15 cellular contexts compared by ENCODE assay signal in genomic region chr11:117929568-117930207, GRCh38. TPM values are rescaled to one million over a fixed set of nuclear protein-coding genes. Genes with fewer than 3 reads are reported as not detected.
A peak's percentile ranks its signal among the peaks of the same experiment; 100 is the strongest.
DNase-seq lines count a peak whose midpoint lies in the region; ATAC-seq and TF ChIP-seq lines count a peak whose summit lies in the region.
"Had no signal": no experiment of that assay in that cellular context is flagged by ENCODE, and none has a peak within 500 bp of the region (broad histone marks: within the 10 kb centered on the region; RNA-seq: fewer than 3 reads in every experiment).

No MANE protein-coding gene starts in this region.

- H3K9ac ChIP-seq in mammary epithelial cell (ENCODE audit: insufficient read depth, low read length): no peak overlapping the region
- H3K9ac ChIP-seq in mesenchymal stem cell (ENCODE audit: low read length): no peak overlapping the region

- H2BK5ac ChIP-seq in mesenchymal stem cell (ENCODE audit: low read depth, low read length, poor library complexity, severe bottlenecking): no peak overlapping the region

- no peak overlapping the region for H2BK15ac ChIP-seq in mesenchymal stem cell (ENCODE audit: low read depth, poor library complexity, severe bottlenecking)

- peak overlapping the region in 2 of 3 donors; percentile 45 to 64 for H3K4me3 ChIP-seq in breast epithelium
- H3K4me3 ChIP-seq in mammary epithelial cell (replicated peaks in 1 of 3; ENCODE audit: insufficient read depth in 1 of 3, low read depth in 2 of 3, low read length in 3 of 3): no peak overlapping the region
- H3K4me3 ChIP-seq in lower lobe of right lung: no peak overlapping the region
- peak overlapping the region; percentile 40 for H3K4me3 ChIP-seq in upper lobe of right lung
- no peak overlapping the region for H3K4me3 ChIP-seq in mesenchymal stem cell (ENCODE audit: insufficient read depth in 1 of 2, low read depth in 1 of 2, low read length in 2 of 2)
- H3K4me3 ChIP-seq: cardiac muscle cell, HAP-1 had no signal

- CTCF ChIA-PET in mammary epithelial cell (lab: Charles Lee; ENCODE audit: low non-redundant PET): interaction anchor here (0.6 kb wide), 2 partner anchors 17 kb away, joined by 3 to 5 read pairs; no protein-coding TSS in a partner anchor

- in situ Hi-C loops in mammary epithelial cell (cut with MboI; ENCODE audit: low sequenced_read_pairs in 2 of 2): loop anchor here in 1 of 2 donors (25.0 kb wide), 1 partner anchor 492 kb away; no protein-coding TSS in a partner anchor

- no peak overlapping the region for H3K14ac ChIP-seq in mesenchymal stem cell (ENCODE audit: low read length in 2 of 2)

- H3K23ac ChIP-seq in mesenchymal stem cell (ENCODE audit: low read length in 2 of 2): no peak overlapping the region

- no peak overlapping the region for H2AK5ac ChIP-seq in mesenchymal stem cell (ENCODE audit: low read length, severe bottlenecking)

- H3K27ac Mint-ChIP-seq in activated T-helper 1 cell treated with anti-CD3 and anti-CD28 coated beads, Interleukin-12 subunit alpha, Interleukin-12 subunit beta, Interleukin-2, Interleukin-4 antibody, amounts not matched to agents 30 ng/mL and 10 ng/mL and 1 ng/mL, durations not matched to agents 14 hours and 24 hours and 36 hours: peak overlapping the region; percentile 70

- H4K8ac ChIP-seq in mesenchymal stem cell (ENCODE audit: low read length): no peak overlapping the region

- H3K79me1 ChIP-seq in mesenchymal stem cell (replicated peaks; ENCODE audit: low read length, poor library complexity, severe bottlenecking): no peaks in the 10 kb centered on the region

- H2AFZ ChIP-seq in mammary epithelial cell (ENCODE audit: low read depth, low read length) (no peak overlapping the region), mesenchymal stem cell (ENCODE audit: low read depth, low read length) (no peak overlapping the region)

- H3K9me3 ChIP-seq in breast epithelium (no peaks in the 10 kb centered on the region), mammary epithelial cell (replicated peaks; ENCODE audit: insufficient read depth, low read length) (no peaks in the 10 kb centered on the region), lower lobe of right lung (no peaks in the 10 kb centered on the region), upper lobe of right lung (no peaks in the 10 kb centered on the region), mesenchymal stem cell (ENCODE audit: control insufficient read depth, low read length) (no peaks in the 10 kb centered on the region)
- H3K9me3 ChIP-seq: HAP-1 had no signal

- H3K18ac ChIP-seq in mesenchymal stem cell (ENCODE audit: low read depth in 1 of 2, low read length in 2 of 2): no peak overlapping the region

- no TSS peak for BruUV-seq in mammary epithelial cell (replicated peaks; lab: Mats Ljungman, UMichigan)

- H3K36me3 Mint-ChIP-seq in activated T-helper 1 cell treated with anti-CD3 and anti-CD28 coated beads, Interleukin-12 subunit alpha, Interleukin-12 subunit beta, Interleukin-2, Interleukin-4 antibody, amounts not matched to agents 30 ng/mL and 10 ng/mL and 1 ng/mL, durations not matched to agents 14 hours and 24 hours and 36 hours (ENCODE audit: low read depth): peaks cover 2% of the 10 kb centered on the region

- H3K4ac ChIP-seq in mesenchymal stem cell (ENCODE audit: low read depth in 1 of 2, low read length in 2 of 2): no peak overlapping the region

- H3K4me2 ChIP-seq in mammary epithelial cell (ENCODE audit: insufficient read depth, low read depth, low read length) (no peak overlapping the region), mesenchymal stem cell (ENCODE audit: low read length, poor library complexity, severe bottlenecking) (no peak overlapping the region)

- H3K27ac ChIP-seq in breast epithelium (peak overlapping the region; percentile 92 to 95), mammary epithelial cell (ENCODE audit: insufficient read depth, low read depth, low read length) (no peak overlapping the region), lower lobe of right lung (peak overlapping the region; percentile 61), upper lobe of right lung (peak overlapping the region; percentile 65), mesenchymal stem cell (ENCODE audit: low read length, poor library complexity, severe bottlenecking) (no peak overlapping the region)
- H3K27ac ChIP-seq: cardiac muscle cell, HL-60 had no signal

- H3K9me3 Mint-ChIP-seq in activated T-helper 1 cell treated with anti-CD3 and anti-CD28 coated beads, Interleukin-12 subunit alpha, Interleukin-12 subunit beta, Interleukin-2, Interleukin-4 antibody, amounts not matched to agents 30 ng/mL and 10 ng/mL and 1 ng/mL, durations not matched to agents 14 hours and 24 hours and 36 hours: no peaks in the 10 kb centered on the region

- H2BK12ac ChIP-seq in mesenchymal stem cell (ENCODE audit: low read length in 2 of 2): no peak overlapping the region

- 64% methylated on average over 4 of the region's 4 CpGs for WGBS in mammary epithelial cell (ENCODE audit: low coverage, missing lambda C conversion rate)
- 70% methylated on average over 3 of the region's 4 CpGs for WGBS in mesenchymal stem cell

- no peaks in the 10 kb centered on the region for H4K20me1 ChIP-seq in mammary epithelial cell (ENCODE audit: insufficient read depth, low read length)

- no peak for TF ChIP-seq POLR2A in breast epithelium (IDR thresholded peaks at IDR 0.05)

- peaks cover 9% of the 10 kb centered on the region for H3K27me3 Mint-ChIP-seq in activated T-helper 1 cell treated with anti-CD3 and anti-CD28 coated beads, Interleukin-12 subunit alpha, Interleukin-12 subunit beta, Interleukin-2, Interleukin-4 antibody, amounts not matched to agents 30 ng/mL and 10 ng/mL and 1 ng/mL, durations not matched to agents 14 hours and 24 hours and 36 hours (ENCODE audit: insufficient read depth)

- peaks cover 55% of the 10 kb centered on the region for H3K4me1 Mint-ChIP-seq in activated T-helper 1 cell treated with anti-CD3 and anti-CD28 coated beads, Interleukin-12 subunit alpha, Interleukin-12 subunit beta, Interleukin-2, Interleukin-4 antibody, amounts not matched to agents 30 ng/mL and 10 ng/mL and 1 ng/mL, durations not matched to agents 14 hours and 24 hours and 36 hours (ENCODE audit: low read depth)

- H3K27me3 ChIP-seq in breast epithelium (no peaks in the 10 kb centered on the region), mammary epithelial cell (ENCODE audit: insufficient read depth, low read length) (no peaks in the 10 kb centered on the region), lower lobe of right lung (ENCODE audit: low read depth) (no peaks in the 10 kb centered on the region), upper lobe of right lung (no peaks in the 10 kb centered on the region), mesenchymal stem cell (ENCODE audit: control insufficient read depth in 1 of 2, insufficient read depth in 1 of 2, low read length in 2 of 2) (peaks cover 26 to 70% of the 10 kb centered on the region in 2 experiments)
- H3K27me3 ChIP-seq: cardiac muscle cell had no signal

- no peaks in the 10 kb centered on the region for H3K4me1 ChIP-seq in breast epithelium
- H3K4me1 ChIP-seq in mammary epithelial cell (ENCODE audit: insufficient read depth, low read length): no peaks in the 10 kb centered on the region
- H3K4me1 ChIP-seq in lower lobe of right lung: peaks cover 19% of the 10 kb centered on the region
- H3K4me1 ChIP-seq in upper lobe of right lung: peaks cover 10% of the 10 kb centered on the region
- H3K4me1 ChIP-seq in mesenchymal stem cell (ENCODE audit: control insufficient read depth, insufficient read depth, low read depth, low read length): peaks cover 9% of the 10 kb centered on the region

- DNase-seq in breast epithelium (ENCODE audit: low spot score in 2 of 2) (peak in 1 of 2 donors; percentile 38), mammary epithelial cell (no peak), lower lobe of right lung (peak; percentile 33), upper lobe of right lung (no peak), mesenchymal stem cell (no peak), putamen (ENCODE audit: low spot score) (no peak)
- DNase-seq in activated T-helper 1 cell treated with anti-CD3 and anti-CD28 coated beads, Interleukin-12 subunit alpha, Interleukin-12 subunit beta, Interleukin-2, Interleukin-4 antibody, amounts not matched to agents 30 ng/mL and 10 ng/mL and 1 ng/mL, durations not matched to agents 14 hours and 24 hours and 36 hours (ENCODE audit: low spot score): no peak
- DNase-seq: EL, NCI-H2107 had no signal

- no peaks in the 10 kb centered on the region for H3K36me3 ChIP-seq in breast epithelium
- H3K36me3 ChIP-seq in mammary epithelial cell (ENCODE audit: insufficient read depth, low read length): no peaks in the 10 kb centered on the region
- H3K36me3 ChIP-seq in lower lobe of right lung: no peaks in the 10 kb centered on the region
- H3K36me3 ChIP-seq in upper lobe of right lung: no peaks in the 10 kb centered on the region
- no peaks in the 10 kb centered on the region for H3K36me3 ChIP-seq in mesenchymal stem cell (ENCODE audit: control insufficient read depth in 1 of 2, insufficient read depth in 2 of 2, low read depth in 1 of 2, low read length in 2 of 2)
- H3K36me3 ChIP-seq: cardiac muscle cell, HAP-1 had no signal

- H4K91ac ChIP-seq in mesenchymal stem cell (ENCODE audit: low read length): no peak overlapping the region

- ATAC-seq in lower lobe of right lung: peak in 1 of 2 donors; percentile 5
- peak; percentile 3 for ATAC-seq in upper lobe of right lung
- no peak for ATAC-seq in GM19324 (IDR thresholded peaks at IDR 0.05; ENCODE audit: low FRiP score, unreplicated experiment)

- no peaks in the 10 kb centered on the region for H3K79me2 ChIP-seq in mammary epithelial cell (ENCODE audit: insufficient read depth, low read length)

- TF ChIP-seq CTCF in breast epithelium (IDR thresholded peaks at IDR 0.05): no peak
- TF ChIP-seq CTCF in mammary epithelial cell (conservative IDR thresholded peaks at IDR 0.05 in 1 of 2, IDR thresholded peaks at IDR 0.05 in 1 of 2; ENCODE audit: extremely low read depth in 1 of 2, insufficient read depth in 1 of 2, low read depth in 1 of 2, low read length in 2 of 2): no peak
- no peak for TF ChIP-seq CTCF in lower lobe of right lung (IDR thresholded peaks at IDR 0.05)
- TF ChIP-seq CTCF in upper lobe of right lung (IDR thresholded peaks at IDR 0.05): no peak

- intact Hi-C loops in breast epithelium (cut with DNase I; ENCODE audit: low total_unique reads): no loop called here
- intact Hi-C loops in mammary epithelial cell (cut with micrococcal nuclease): no loop called here
- intact Hi-C loops in activated T-helper 1 cell treated with anti-CD3 and anti-CD28 coated beads, Interleukin-12 subunit alpha, Interleukin-12 subunit beta, Interleukin-2, Interleukin-4 antibody, amounts not matched to agents 30 ng/mL and 10 ng/mL and 1 ng/mL, durations not matched to agents 14 hours and 24 hours and 36 hours (cut with micrococcal nuclease): no loop called here
- intact Hi-C loops in lower lobe of right lung (cut with DNase I): no loop called here
- intact Hi-C loops in upper lobe of right lung (cut with DNase I): no loop called here

- dilution Hi-C loops in mammary epithelial cell (cut with HindIII; ENCODE audit: low sequenced_read_pairs): no loop called here

- no peak overlapping the region for H3K4me3 Mint-ChIP-seq in activated T-helper 1 cell treated with anti-CD3 and anti-CD28 coated beads, Interleukin-12 subunit alpha, Interleukin-12 subunit beta, Interleukin-2, Interleukin-4 antibody, amounts not matched to agents 30 ng/mL and 10 ng/mL and 1 ng/mL, durations not matched to agents 14 hours and 24 hours and 36 hours

- no peak overlapping the region for H2BK120ac ChIP-seq in mesenchymal stem cell (ENCODE audit: low read depth, low read length)

RNA-seq across cellular contexts. Expression of gene TMPRSS13, which starts 0.5 kb away (rescaled TPM):
- total RNA-seq in breast epithelium: 10 to 100 TPM in 2 of 3 donors, under 1 TPM in 1; 0.32 to 34.0 (median 12.5) TPM
- total RNA-seq in mammary epithelial cell: under 1 TPM in 1 of 2 donors, not detected in 1; under 0.01 TPM
- 0.12 TPM for polyA plus RNA-seq in mammary epithelial cell
- not detected for polyA minus RNA-seq in mammary epithelial cell
- total RNA-seq in activated T-helper 1 cell treated with anti-CD3 and anti-CD28 coated beads, Interleukin-12 subunit alpha, Interleukin-12 subunit beta, Interleukin-2, Interleukin-4 antibody, amounts not matched to agents 30 ng/mL and 10 ng/mL and 1 ng/mL, durations not matched to agents 14 hours and 24 hours and 36 hours: 1.2 and 1.5 TPM in 2 replicates
- total RNA-seq in lower lobe of right lung: 7.0 TPM
- 9.9 TPM for total RNA-seq in upper lobe of right lung
- not detected for polyA plus RNA-seq in mesenchymal stem cell (2013, experiment 1 of 2)
- not detected for polyA plus RNA-seq in mesenchymal stem cell (2013, experiment 2 of 2)
- total RNA-seq: osteoblast had no signal

RNA-seq across cellular contexts. Expression of gene FXYD6, which starts 53.2 kb away (rescaled TPM):
- total RNA-seq in breast epithelium: 10 to 100 TPM; 16.0 to 25.0 (median 20.3) TPM
- under 1 TPM in 1 of 2 donors, not detected in 1; 0.21 TPM for total RNA-seq in mammary epithelial cell
- 0.35 TPM for polyA plus RNA-seq in mammary epithelial cell
- polyA minus RNA-seq in mammary epithelial cell: not detected
- not detected in 2 replicates for total RNA-seq in activated T-helper 1 cell treated with anti-CD3 and anti-CD28 coated beads, Interleukin-12 subunit alpha, Interleukin-12 subunit beta, Interleukin-2, Interleukin-4 antibody, amounts not matched to agents 30 ng/mL and 10 ng/mL and 1 ng/mL, durations not matched to agents 14 hours and 24 hours and 36 hours
- total RNA-seq in lower lobe of right lung: 61.2 TPM
- total RNA-seq in upper lobe of right lung: 59.0 TPM
- polyA plus RNA-seq in mesenchymal stem cell (2013, experiment 1 of 2): 52.5 TPM
- 53.1 TPM for polyA plus RNA-seq in mesenchymal stem cell (2013, experiment 2 of 2)
- total RNA-seq: osteoblast had no signal

RNA-seq across cellular contexts. Expression of gene IL10RA, which starts 56.5 kb away (rescaled TPM):
- total RNA-seq in breast epithelium: 10 to 100 TPM in 2 of 3 donors, 1 to 10 TPM in 1; 9.8 to 47.5 (median 13.3) TPM
- total RNA-seq in mammary epithelial cell: not detected
- 0.19 TPM for polyA plus RNA-seq in mammary epithelial cell
- polyA minus RNA-seq in mammary epithelial cell: not detected
- total RNA-seq in activated T-helper 1 cell treated with anti-CD3 and anti-CD28 coated beads, Interleukin-12 subunit alpha, Interleukin-12 subunit beta, Interleukin-2, Interleukin-4 antibody, amounts not matched to agents 30 ng/mL and 10 ng/mL and 1 ng/mL, durations not matched to agents 14 hours and 24 hours and 36 hours: 87.8 and 88.3 TPM in 2 replicates
- 37.7 TPM for total RNA-seq in lower lobe of right lung
- 33.8 TPM for total RNA-seq in upper lobe of right lung
- 0.07 TPM for polyA plus RNA-seq in mesenchymal stem cell (2013, experiment 1 of 2)
- 0.08 TPM for polyA plus RNA-seq in mesenchymal stem cell (2013, experiment 2 of 2)
- total RNA-seq: cardiac muscle cell, endothelial cell of umbilical vein had no signal
- polyA plus RNA-seq: cardiac muscle cell had no signal

Comparison
In these comparisons a context has a peak if more than half of its experiments do, and no peak if none do; other contexts are left out.
1. H3K27ac ChIP-seq: peak in breast epithelium (2 of 2), lower lobe of right lung (single experiment) and upper lobe of right lung (single experiment); none in mammary epithelial cell (single experiment) and mesenchymal stem cell (single experiment).
2. H3K4me3 ChIP-seq: peak in breast epithelium (2 of 3) and upper lobe of right lung (single experiment); none in mammary epithelial cell (0 of 3), lower lobe of right lung (single experiment) and mesenchymal stem cell (0 of 2).
3. RNA of gene FXYD6, which starts 53.2 kb away (total RNA-seq): 61.2 TPM in lower lobe of right lung (single experiment), 59.0 TPM in upper lobe of right lung (single experiment) and 16.0 to 25.0 TPM in breast epithelium; 0.21 TPM in mammary epithelial cell and not detected in activated T-helper 1 cell treated with anti-CD3 and anti-CD28 coated beads, Interleukin-12 subunit alpha, Interleukin-12 subunit beta, Interleukin-2, Interleukin-4 antibody, amounts not matched to agents 30 ng/mL and 10 ng/mL and 1 ng/mL, durations not matched to agents 14 hours and 24 hours and 36 hours; every median in the first group is over 10 times any median in the second.
4. RNA of gene IL10RA, which starts 56.5 kb away (total RNA-seq): 87.8 to 88.3 TPM in activated T-helper 1 cell treated with anti-CD3 and anti-CD28 coated beads, Interleukin-12 subunit alpha, Interleukin-12 subunit beta, Interleukin-2, Interleukin-4 antibody, amounts not matched to agents 30 ng/mL and 10 ng/mL and 1 ng/mL, durations not matched to agents 14 hours and 24 hours and 36 hours, 37.7 TPM in lower lobe of right lung (single experiment), 33.8 TPM in upper lobe of right lung (single experiment) and 9.8 to 47.5 TPM in breast epithelium; not detected in mammary epithelial cell; every median in the first group is over 4 times any median in the second.